In the genomic region with DNA sequence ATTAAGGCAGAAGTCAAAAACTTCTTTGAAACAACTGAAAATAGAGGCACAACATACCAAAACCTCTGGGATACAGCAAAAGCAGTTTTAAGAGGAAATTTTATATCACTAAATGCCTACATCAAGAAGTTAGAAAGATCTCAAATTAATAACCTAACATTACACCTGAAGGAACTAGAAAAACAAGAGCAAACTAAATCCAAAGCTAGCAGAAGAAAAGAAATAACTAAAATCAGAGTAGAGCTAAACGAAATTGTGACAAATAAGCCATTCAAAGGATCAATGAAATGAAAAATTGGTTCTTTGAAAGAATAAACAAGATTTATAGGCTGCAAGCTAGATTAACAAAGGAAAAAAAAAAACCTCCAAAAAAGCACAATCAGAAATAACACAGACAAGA, we compare ENCODE assay signal across 11 cellular contexts. TPM values are rescaled to one million over a fixed set of nuclear protein-coding genes. Genes with fewer than 3 reads are reported as not detected.
"Had no signal": no experiment of that assay in that cellular context is flagged by ENCODE, and none has a peak within 500 bp of the region (broad histone marks: within the 10 kb centered on the region; RNA-seq: fewer than 3 reads in every experiment).

No MANE protein-coding gene starts in this region.

- FAIRE-seq: H1, H54 had no signal

- H3K4me3 ChIP-seq: GM23248, GM23338, HAP-1 had no signal

- ATAC-seq: GM23338, HCT116 had no signal

- H3K27ac ChIP-seq: GM23248 had no signal

- H3K36me3 ChIP-seq: HAP-1 had no signal

- H3K9me3 ChIP-seq: HAP-1 had no signal

- DNase-seq: GM23248, GOT3, H7, H9, HCEC 1CT, HFFc6 had no signal

- H3K4me2 ChIP-seq: GM23338 had no signal

- H3K4me1 ChIP-seq: HAP-1 had no signal

RNA-seq across cellular contexts. Expression of gene GPR42, which starts 2.5 kb away (rescaled TPM):
- polyA plus RNA-seq: GM23248, GM23338, H1 had no signal

RNA-seq across cellular contexts. Expression of gene FFAR3, which starts 10.1 kb away (rescaled TPM):
- polyA plus RNA-seq: GM23248, GM23338, H1 had no signal

RNA-seq across cellular contexts. Expression of gene FFAR1, which starts 20.7 kb away (rescaled TPM):
- polyA plus RNA-seq: GM23248, GM23338, H1 had no signal
